In genomic region chr6:43715056-43715788, GRCh38 we compare ENCODE assay signal across 12 cellular contexts. TPM values are rescaled to one million over a fixed set of nuclear protein-coding genes. Genes with fewer than 3 reads are reported as not detected.
DNase-seq lines count a peak whose midpoint lies in the region; ATAC-seq and TF ChIP-seq lines count a peak whose summit lies in the region.
"Had no signal": no experiment of that assay in that cellular context is flagged by ENCODE, and none has a peak within 500 bp of the region (broad histone marks: within the 10 kb centered on the region; RNA-seq: fewer than 3 reads in every experiment).

No MANE protein-coding gene starts in this region.

- H3K27me3 ChIP-seq in breast epithelium (no peaks in the 10 kb centered on the region), uterus (no peaks in the 10 kb centered on the region)
- H3K27me3 ChIP-seq: cardiac muscle cell had no signal

- no peaks in the 10 kb centered on the region for H3K4me1 Mint-ChIP-seq in MCF 10A (ENCODE audit: insufficient read depth, unreplicated experiment)
- peaks cover 26 to 31% (median 27%) of the 10 kb centered on the region in 3 donors for H3K4me1 Mint-ChIP-seq in IgD-negative memory B cell
- H3K4me1 Mint-ChIP-seq in activated naive CD4-positive, alpha-beta T cell treated with anti-CD3 and anti-CD28 coated beads for 36 hours (ENCODE audit: low read depth) = no peaks in the 10 kb centered on the region
- H3K4me1 Mint-ChIP-seq: activated CD4-positive, alpha-beta T cell treated with anti-CD3 and anti-CD28 coated beads for 36 hours had no signal

- H3K4me3 Mint-ChIP-seq in MCF 10A (ENCODE audit: unreplicated experiment) (no peak overlapping the region), IgD-negative memory B cell (peak overlapping the region; percentile 66 to 88 (median 78))
- no peak overlapping the region for H3K4me3 Mint-ChIP-seq in activated naive CD4-positive, alpha-beta T cell treated with anti-CD3 and anti-CD28 coated beads for 36 hours
- H3K4me3 Mint-ChIP-seq: activated CD4-positive, alpha-beta T cell treated with anti-CD3 and anti-CD28 coated beads for 36 hours had no signal

- H3K9me3 ChIP-seq in breast epithelium (no peaks in the 10 kb centered on the region), uterus (no peaks in the 10 kb centered on the region)
- H3K9me3 ChIP-seq: prostate gland had no signal

- H3K4me1 ChIP-seq in breast epithelium = peaks cover 9 to 13% of the 10 kb centered on the region in 2 donors
- H3K4me1 ChIP-seq in uterus = peaks cover 6 to 25% of the 10 kb centered on the region in 2 donors

- CTCF ChIA-PET in MCF 10A (lab: Yijun Ruan, JAX) = interaction anchor here (0.6 to 1.3 kb wide), 4 partner anchors 9 to 347 kb away, joined by 3 to 5 read pairs (median 4); partner anchors contain the start of gene VEGFA
- CTCF ChIA-PET in activated naive CD4-positive, alpha-beta T cell treated with anti-CD3 and anti-CD28 coated beads for 36 hours (lab: Charles Lee) = interaction anchor here (1.3 kb wide), 1 partner anchor 54 kb away, joined by 4 read pairs; no protein-coding TSS in a partner anchor

- H3K36me3 Mint-ChIP-seq in MCF 10A (ENCODE audit: insufficient read depth, unreplicated experiment) (no peaks in the 10 kb centered on the region), IgD-negative memory B cell (peaks cover 2% of the 10 kb centered on the region)
- no peaks in the 10 kb centered on the region for H3K36me3 Mint-ChIP-seq in activated naive CD4-positive, alpha-beta T cell treated with anti-CD3 and anti-CD28 coated beads for 36 hours (ENCODE audit: low read depth)

- intact Hi-C loops in breast epithelium (cut with DNase I; ENCODE audit: low total_unique reads) (no loop called here), MCF 10A (cut with micrococcal nuclease) (no loop called here), uterus (cut with DNase I; ENCODE audit: low total_unique reads) (no loop called here)
- intact Hi-C loops in activated naive CD4-positive, alpha-beta T cell treated with anti-CD3 and anti-CD28 coated beads for 36 hours (cut with micrococcal nuclease) = no loop called here

- H3K36me3 ChIP-seq in breast epithelium (no peaks in the 10 kb centered on the region), uterus (no peaks in the 10 kb centered on the region)
- H3K36me3 ChIP-seq: cardiac muscle cell, prostate gland had no signal

- H3K9me3 Mint-ChIP-seq in MCF 10A (ENCODE audit: unreplicated experiment) = no peaks in the 10 kb centered on the region
- H3K9me3 Mint-ChIP-seq in IgD-negative memory B cell = no peaks in the 10 kb centered on the region
- H3K9me3 Mint-ChIP-seq in activated naive CD4-positive, alpha-beta T cell treated with anti-CD3 and anti-CD28 coated beads for 36 hours = no peaks in the 10 kb centered on the region

- H3K27ac Mint-ChIP-seq in MCF 10A (ENCODE audit: low read depth, unreplicated experiment) (no peak overlapping the region), IgD-negative memory B cell (peak overlapping the region; percentile 59 to 91 (median 85))
- H3K27ac Mint-ChIP-seq in activated naive CD4-positive, alpha-beta T cell treated with anti-CD3 and anti-CD28 coated beads for 36 hours = no peak overlapping the region
- H3K27ac Mint-ChIP-seq: activated CD4-positive, alpha-beta T cell treated with anti-CD3 and anti-CD28 coated beads for 36 hours had no signal

- no peak for DNase-seq in breast epithelium (ENCODE audit: low spot score in 2 of 2)
- DNase-seq in MCF 10A (ENCODE audit: unreplicated experiment) = no peak
- no peak for DNase-seq in uterus
- no peak for DNase-seq in NCI-H1092 (lab: John Stamatoyannopoulos, UW)
- DNase-seq in amygdala (lab: John Stamatoyannopoulos, UW) = no peak
- DNase-seq in activated naive CD4-positive, alpha-beta T cell treated with anti-CD3 and anti-CD28 coated beads for 36 hours = no peak
- DNase-seq: ACHN; activated CD4-positive, alpha-beta T cell treated with anti-CD3 and anti-CD28 coated beads for 36 hours had no signal

- TF ChIP-seq CTCF in breast epithelium (IDR thresholded peaks at IDR 0.05) (no peak), MCF 10A (IDR thresholded peaks at IDR 0.05; ENCODE audit: unreplicated experiment) (no peak), uterus (IDR thresholded peaks at IDR 0.05) (no peak)

- no peak overlapping the region for H3K4me3 ChIP-seq in breast epithelium
- H3K4me3 ChIP-seq in uterus = no peak overlapping the region
- H3K4me3 ChIP-seq: cardiac muscle cell, prostate gland had no signal

- POLR2A ChIA-PET in MCF 10A (lab: Yijun Ruan, JAX) = interaction anchor here (1.1 kb wide), 1 partner anchor 9 kb away, joined by 4 read pairs; no protein-coding TSS in a partner anchor

- no TSS peak for BruUV-seq in MCF 10A (replicated peaks; lab: Mats Ljungman, UMichigan)

- H3K27me3 Mint-ChIP-seq in MCF 10A (ENCODE audit: insufficient read depth, unreplicated experiment) (peaks cover 21% of the 10 kb centered on the region), IgD-negative memory B cell (peaks cover 4% of the 10 kb centered on the region)
- peaks cover 6% of the 10 kb centered on the region for H3K27me3 Mint-ChIP-seq in activated naive CD4-positive, alpha-beta T cell treated with anti-CD3 and anti-CD28 coated beads for 36 hours (ENCODE audit: low read depth)

- TF ChIP-seq POLR2A in breast epithelium (IDR thresholded peaks at IDR 0.05) = no peak
- TF ChIP-seq POLR2A in uterus (IDR thresholded peaks at IDR 0.05) = no peak

- peak overlapping the region; percentile 41 to 77 for H3K27ac ChIP-seq in breast epithelium
- peak overlapping the region; percentile 70 to 76 for H3K27ac ChIP-seq in uterus
- H3K27ac ChIP-seq: prostate gland had no signal

- peak; percentile 94 for ATAC-seq in HG02642 (IDR thresholded peaks at IDR 0.05; ENCODE audit: poor library complexity, unreplicated experiment)
- ATAC-seq: activated CD4-positive, alpha-beta T cell treated with anti-CD3 and anti-CD28 coated beads for 36 hours had no signal

RNA-seq across cellular contexts. Expression of gene MRPS18A, which starts 27.6 kb away (rescaled TPM):
- total RNA-seq in breast epithelium (10 to 100 TPM; 37.7 to 63.2 (median 40.6) TPM), MCF 10A (2022) (69.1 and 79.5 TPM in 2 replicates), uterus (10 to 100 TPM; 23.1 to 87.4 (median 36.4) TPM)
- 84.4 TPM for polyA plus RNA-seq in IgD-negative memory B cell
- total RNA-seq in activated naive CD4-positive, alpha-beta T cell treated with anti-CD3 and anti-CD28 coated beads for 36 hours = 10 to 100 TPM; 47.8 to 50.2 TPM

RNA-seq across cellular contexts. Expression of gene VEGFA, which starts 54.8 kb away (rescaled TPM):
- 100 to 1,000 TPM; 123 to 230 (median 132) TPM for total RNA-seq in breast epithelium
- 265 and 366 TPM in 2 replicates for total RNA-seq in MCF 10A (2022)
- polyA plus RNA-seq in IgD-negative memory B cell = 0.19 TPM
- total RNA-seq in uterus = 100 to 1,000 TPM in 3 of 4 donors, 10 to 100 TPM in 1; 81.0 to 247 (median 156) TPM
- 10 to 100 TPM; 35.9 to 37.3 TPM for total RNA-seq in activated naive CD4-positive, alpha-beta T cell treated with anti-CD3 and anti-CD28 coated beads for 36 hours

Comparison
In these comparisons a context has a peak if more than half of its experiments do, and no peak if none do; other contexts are left out.
1. H3K27ac Mint-ChIP-seq: peak in IgD-negative memory B cell (3 of 3); none in MCF 10A (single experiment) and activated naive CD4-positive, alpha-beta T cell treated with anti-CD3 and anti-CD28 coated beads for 36 hours (single experiment).
2. H3K4me3 Mint-ChIP-seq: peak in IgD-negative memory B cell (4 of 4); none in MCF 10A (single experiment) and activated naive CD4-positive, alpha-beta T cell treated with anti-CD3 and anti-CD28 coated beads for 36 hours (single experiment).